In the genomic region with DNA sequence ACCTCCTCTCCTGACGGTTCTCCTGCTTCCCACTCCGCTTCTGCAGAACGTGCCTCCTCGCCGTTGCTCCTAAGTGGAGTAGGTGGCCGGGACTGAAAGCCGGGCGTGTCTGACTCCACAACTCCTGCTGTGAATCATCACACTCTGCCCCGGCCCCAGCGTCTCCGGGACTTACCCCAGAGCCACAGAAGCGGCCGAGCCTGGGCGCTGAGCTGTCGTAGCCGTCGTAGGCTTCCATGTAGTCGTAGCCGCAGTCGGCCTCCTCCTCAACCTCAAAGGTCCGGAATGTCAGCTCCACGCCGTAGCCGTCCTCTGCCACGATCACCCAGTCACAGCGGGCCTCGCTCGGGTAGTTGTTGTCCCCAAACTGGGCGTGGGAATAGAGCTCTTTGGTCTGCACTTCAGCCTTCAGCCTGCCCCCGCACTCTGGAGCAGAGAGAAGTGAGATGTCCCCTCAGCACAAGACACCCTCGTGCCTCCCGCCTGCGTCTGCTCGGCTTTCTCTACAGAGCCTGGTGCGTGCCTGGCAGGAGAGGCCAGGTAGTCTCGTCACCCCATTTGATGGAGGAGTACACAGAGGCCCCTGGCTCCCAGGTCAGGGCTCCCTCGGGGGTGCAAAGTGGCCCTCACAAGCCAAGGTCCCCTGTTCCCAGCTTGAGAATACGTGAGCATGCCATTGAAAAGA, we compare ENCODE assay signal across 1 cellular context.
TF ChIP-seq lines count a peak whose summit lies in the region.

No MANE protein-coding gene starts in this region.

TF ChIP-seq in GM23338, 12 proteins besides CTCF, POLR2A, EP300 and RAD21 (continued from another document):
- TF ChIP-seq CREB1 (CRISPR knock-in tag; IDR thresholded peaks at IDR 0.05; ENCODE audit: low read depth) (no peak), JUNB (IDR thresholded peaks at IDR 0.05; ENCODE audit: unreplicated experiment) (no peak), EZH2phosphoT487 (IDR thresholded peaks at IDR 0.05; ENCODE audit: unreplicated experiment) (no peak)
